In the genomic region with DNA sequence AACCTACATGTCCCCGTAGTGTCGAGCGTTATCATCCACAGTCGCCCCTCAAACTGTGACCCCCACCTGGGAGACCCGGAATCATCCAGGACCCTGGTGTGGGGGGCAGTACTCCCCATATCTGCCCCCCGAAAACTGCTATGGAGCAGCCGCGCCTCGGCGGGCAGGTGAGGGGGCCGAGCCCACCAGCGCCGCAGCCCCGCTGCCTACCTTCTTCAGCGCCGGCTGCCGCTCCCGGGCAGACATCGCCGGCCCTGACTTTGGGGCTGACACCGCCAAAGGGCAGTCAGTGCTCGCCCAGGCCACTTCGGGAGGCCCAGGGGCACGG, we compare ENCODE assay signal across 8 cellular contexts. TPM values are rescaled to one million over a fixed set of nuclear protein-coding genes. Genes with fewer than 3 reads are reported as not detected.
DNase-seq lines count a peak whose midpoint lies in the region; ATAC-seq and TF ChIP-seq lines count a peak whose summit lies in the region.
"Had no signal": no experiment of that assay in that cellular context is flagged by ENCODE, and none has a peak within 500 bp of the region (broad histone marks: within the 10 kb centered on the region; RNA-seq: fewer than 3 reads in every experiment).

No MANE protein-coding gene starts in this region.

- no peaks in the 10 kb centered on the region for H3K36me3 Mint-ChIP-seq in GM23338 (ENCODE audit: low read depth)
- no peaks in the 10 kb centered on the region for H3K36me3 Mint-ChIP-seq in activated CD8-positive, alpha-beta T cell treated with anti-CD3 and anti-CD28 coated beads for 36 hours (ENCODE audit: low read depth)
- H3K36me3 Mint-ChIP-seq in stimulated activated memory B cell treated with anti-CD40 and anti-IgM and Interleukin-4, amounts not matched to agents 10 μg/mL and 1 μg/mL and 100 μg/mL, for 72 hours: peaks cover 5% of the 10 kb centered on the region

- no peaks in the 10 kb centered on the region; the same call in 1 of the 2 replicates for H4K20me1 ChIP-seq in GM23338 (replicated peaks; ENCODE audit: insufficient read depth)

- H3K36me3 ChIP-seq in GM23338 (ENCODE audit: insufficient read depth): no peaks in the 10 kb centered on the region

- peaks cover 41% of the 10 kb centered on the region for H3K27me3 Mint-ChIP-seq in GM23338 (ENCODE audit: insufficient read depth, low read depth, poor library complexity)
- H3K27me3 Mint-ChIP-seq in activated CD8-positive, alpha-beta T cell treated with anti-CD3 and anti-CD28 coated beads for 36 hours: peaks cover 64% of the 10 kb centered on the region
- H3K27me3 Mint-ChIP-seq in stimulated activated memory B cell treated with anti-CD40 and anti-IgM and Interleukin-4, amounts not matched to agents 10 μg/mL and 1 μg/mL and 100 μg/mL, for 72 hours: peaks cover 37% of the 10 kb centered on the region

- H3K4me2 ChIP-seq in GM23338: peak overlapping the region; percentile 92

- H3K9me3 Mint-ChIP-seq in GM23338: no peaks in the 10 kb centered on the region
- H3K9me3 Mint-ChIP-seq in activated CD8-positive, alpha-beta T cell treated with anti-CD3 and anti-CD28 coated beads for 36 hours: no peaks in the 10 kb centered on the region
- H3K9me3 Mint-ChIP-seq in stimulated activated memory B cell treated with anti-CD40 and anti-IgM and Interleukin-4, amounts not matched to agents 10 μg/mL and 1 μg/mL and 100 μg/mL, for 72 hours: no peaks in the 10 kb centered on the region

- peaks cover 11% of the 10 kb centered on the region for H3K4me1 Mint-ChIP-seq in GM23338
- peaks cover 13% of the 10 kb centered on the region for H3K4me1 Mint-ChIP-seq in activated CD8-positive, alpha-beta T cell treated with anti-CD3 and anti-CD28 coated beads for 36 hours (ENCODE audit: low read depth)
- H3K4me1 Mint-ChIP-seq in stimulated activated memory B cell treated with anti-CD40 and anti-IgM and Interleukin-4, amounts not matched to agents 10 μg/mL and 1 μg/mL and 100 μg/mL, for 72 hours: peaks cover 25% of the 10 kb centered on the region

- H3K9me2 ChIP-seq in GM23338 (ENCODE audit: insufficient read depth): no peaks in the 10 kb centered on the region

- H3K27ac ChIP-seq in GM23338 (ENCODE audit: low read depth): no peak overlapping the region

- H3K4me3 Mint-ChIP-seq in GM23338: peak overlapping the region; percentile 75
- peak overlapping the region; percentile 63 for H3K4me3 Mint-ChIP-seq in activated CD8-positive, alpha-beta T cell treated with anti-CD3 and anti-CD28 coated beads for 36 hours
- peak overlapping the region; percentile 85 for H3K4me3 Mint-ChIP-seq in stimulated activated memory B cell treated with anti-CD40 and anti-IgM and Interleukin-4, amounts not matched to agents 10 μg/mL and 1 μg/mL and 100 μg/mL, for 72 hours

- peaks cover 4% of the 10 kb centered on the region for H3K4me1 ChIP-seq in GM23338 (ENCODE audit: insufficient read depth)

- intact Hi-C loops in activated CD8-positive, alpha-beta T cell treated with anti-CD3 and anti-CD28 coated beads for 36 hours (cut with micrococcal nuclease): no loop called here

- DNase-seq in GM23338 (ENCODE audit: low spot score) (no peak), NCI-H1436 treated with DMSO at 0.1 percent for 48 hours (lab: John Stamatoyannopoulos, UW) (no peak), ecto neural progenitor cell (ENCODE audit: low spot score) (no peak), cerebellar cortex (ENCODE audit: low spot score) (no peak)
- DNase-seq in activated CD8-positive, alpha-beta T cell treated with anti-CD3 and anti-CD28 coated beads for 36 hours: no peak
- DNase-seq: NCI-H446 treated with DMSO at 0.1 percent for 48 hours had no signal

- no peaks in the 10 kb centered on the region for H3F3A ChIP-seq in GM23338 (replicated peaks; ENCODE audit: low read depth)

- peaks cover 72% of the 10 kb centered on the region for H3K27me3 ChIP-seq in GM23338 (ENCODE audit: insufficient read depth)

- H3K9me3 ChIP-seq in iPS-18c (ENCODE audit: control insufficient read depth, insufficient read depth, low read length): no peaks in the 10 kb centered on the region

- POLR2A ChIA-PET in activated CD8-positive, alpha-beta T cell treated with anti-CD3 and anti-CD28 coated beads for 36 hours (lab: Charles Lee): no interaction called here

- peak overlapping the region; percentile 93 for H2AFZ ChIP-seq in GM23338

- no peaks in the 10 kb centered on the region for H3K79me2 ChIP-seq in GM23338 (replicated peaks; ENCODE audit: insufficient read depth)

- no peak overlapping the region for H3K27ac Mint-ChIP-seq in GM23338
- H3K27ac Mint-ChIP-seq in activated CD8-positive, alpha-beta T cell treated with anti-CD3 and anti-CD28 coated beads for 36 hours: no peak overlapping the region
- H3K27ac Mint-ChIP-seq in stimulated activated memory B cell treated with anti-CD40 and anti-IgM and Interleukin-4, amounts not matched to agents 10 μg/mL and 1 μg/mL and 100 μg/mL, for 72 hours: peak overlapping the region; percentile 71

- no peak for ATAC-seq in GM23338
- ATAC-seq in activated CD8-positive, alpha-beta T cell treated with anti-CD3 and anti-CD28 coated beads for 36 hours: no peak
- no peak for ATAC-seq in stimulated activated memory B cell treated with anti-CD40 and anti-IgM and Interleukin-4, amounts not matched to agents 10 μg/mL and 1 μg/mL and 100 μg/mL, for 72 hours

- CTCF ChIA-PET in activated CD8-positive, alpha-beta T cell treated with anti-CD3 and anti-CD28 coated beads for 36 hours (lab: Charles Lee): no interaction called here

- TF ChIP-seq CTCF in GM23338 (conservative IDR thresholded peaks at IDR 0.05; ENCODE audit: low read depth in 2 of 2): no peak
- TF ChIP-seq CTCF in activated CD8-positive, alpha-beta T cell treated with anti-CD3 and anti-CD28 coated beads for 36 hours (IDR thresholded peaks at IDR 0.05): no peak

- H3K4me3 ChIP-seq in GM23338 (peak overlapping the region; percentile 82), iPS-18c (ENCODE audit: insufficient read depth, low read depth, low read length) (peak overlapping the region; percentile 58)

TF ChIP-seq in GM23338, 12 proteins besides CTCF, POLR2A, EP300 and RAD21 (continues in another document):
- TF ChIP-seq STAT1 (IDR thresholded peaks at IDR 0.05; ENCODE audit: unreplicated experiment) (no peak), NANOG (IDR thresholded peaks at IDR 0.05; ENCODE audit: borderline replicate concordance) (no peak), JUNB (IDR thresholded peaks at IDR 0.05; ENCODE audit: unreplicated experiment) (no peak), CREB1 (CRISPR knock-in tag; IDR thresholded peaks at IDR 0.05; ENCODE audit: low read depth) (no peak), POLR2AphosphoS5 (IDR thresholded peaks at IDR 0.05; ENCODE audit: low read depth) (no peak), REST (IDR thresholded peaks at IDR 0.05; ENCODE audit: unreplicated experiment) (no peak), EZH2 (IDR thresholded peaks at IDR 0.05; ENCODE audit: low read depth, unreplicated experiment) (no peak), EZH2phosphoT487 (IDR thresholded peaks at IDR 0.05; ENCODE audit: unreplicated experiment) (no peak)
- TF ChIP-seq, protein P1, sequence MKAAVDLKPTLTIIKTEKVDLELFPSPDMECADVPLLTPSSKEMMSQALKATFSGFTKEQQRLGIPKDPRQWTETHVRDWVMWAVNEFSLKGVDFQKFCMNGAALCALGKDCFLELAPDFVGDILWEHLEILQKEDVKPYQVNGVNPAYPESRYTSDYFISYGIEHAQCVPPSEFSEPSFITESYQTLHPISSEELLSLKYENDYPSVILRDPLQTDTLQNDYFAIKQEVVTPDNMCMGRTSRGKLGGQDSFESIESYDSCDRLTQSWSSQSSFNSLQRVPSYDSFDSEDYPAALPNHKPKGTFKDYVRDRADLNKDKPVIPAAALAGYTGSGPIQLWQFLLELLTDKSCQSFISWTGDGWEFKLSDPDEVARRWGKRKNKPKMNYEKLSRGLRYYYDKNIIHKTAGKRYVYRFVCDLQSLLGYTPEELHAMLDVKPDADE (IDR thresholded peaks at IDR 0.05): no peak

RNA-seq across cellular contexts. Expression of gene ARHGAP20, which starts 0.8 kb away (rescaled TPM):
- total RNA-seq in GM23338 (2014; rRNA removed; shearing (Covaris generic)): 0.31 and 0.54 TPM in 2 replicates
- 0.05 TPM in 1 of 2 replicates, not detected in the other for polyA plus RNA-seq in GM23338 (2016; fragmentation: Nextera tagmentation; extraction: Ambion mirVana)
- total RNA-seq in activated CD8-positive, alpha-beta T cell treated with anti-CD3 and anti-CD28 coated beads for 36 hours: under 1 TPM; 0.25 to 0.45 TPM
